In the genomic region with DNA sequence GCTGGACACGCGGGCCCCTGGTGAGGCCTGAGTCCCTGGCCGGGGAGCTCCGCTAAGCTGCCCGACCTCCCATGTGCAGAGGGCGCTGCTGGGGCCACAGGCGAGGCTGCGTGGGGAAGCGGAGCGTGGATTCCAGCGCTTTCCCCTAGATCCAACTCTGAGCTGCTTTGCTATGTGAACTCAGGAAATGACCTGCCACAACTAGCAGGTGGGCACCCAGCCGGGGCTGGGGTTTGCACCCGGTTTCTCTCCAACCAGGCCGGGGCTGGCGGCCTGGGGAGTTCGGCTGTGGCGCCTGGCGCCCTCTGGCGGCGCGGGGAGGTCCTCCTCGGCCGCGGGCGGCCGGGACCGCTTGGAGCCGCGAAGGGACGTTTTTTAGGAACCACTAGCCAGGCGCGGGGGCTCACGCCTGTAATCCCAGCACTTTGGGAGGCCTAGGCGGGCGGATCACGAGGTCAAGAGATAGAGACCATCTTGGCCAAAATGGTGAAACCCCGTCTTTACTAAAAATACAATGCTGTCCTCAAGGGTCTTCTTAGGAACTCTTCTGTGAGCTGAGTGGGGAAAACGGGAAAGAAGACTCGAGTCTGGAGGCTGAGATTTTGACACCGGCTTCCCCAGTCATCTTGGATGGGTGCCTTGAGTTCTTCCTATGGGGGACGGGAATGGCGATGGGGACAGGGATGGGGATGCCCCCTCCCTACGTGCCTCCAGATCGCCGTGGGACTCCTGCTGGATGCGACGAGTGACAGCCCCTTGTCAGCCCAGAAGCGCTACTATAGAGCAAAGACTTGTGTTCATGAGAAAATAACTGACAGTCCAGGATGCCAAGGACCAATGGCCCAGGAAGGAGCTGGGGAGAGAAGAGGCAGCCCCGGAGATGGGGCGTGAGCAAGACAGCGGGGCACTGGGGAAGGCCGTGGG, we compare ENCODE assay signal across 10 cellular contexts. TPM values are rescaled to one million over a fixed set of nuclear protein-coding genes. Genes with fewer than 3 reads are reported as not detected.
DNase-seq lines count a peak whose midpoint lies in the region; ATAC-seq and TF ChIP-seq lines count a peak whose summit lies in the region.
"Had no signal": no experiment of that assay in that cellular context is flagged by ENCODE, and none has a peak within 500 bp of the region (broad histone marks: within the 10 kb centered on the region; RNA-seq: fewer than 3 reads in every experiment).

No MANE protein-coding gene starts in this region.

- H3K4me2 ChIP-seq in SK-N-SH (no peak overlapping the region), KMS-11 (no peak overlapping the region)
- H3K4me2 ChIP-seq: BLaER1 had no signal

- H3K36me3 ChIP-seq in SK-N-SH (replicated peaks in 1 of 2; ENCODE audit: control insufficient read depth in 1 of 2, insufficient read depth in 2 of 2, low read length in 1 of 2) (peaks cover 0 to 4% of the 10 kb centered on the region in 2 experiments), KMS-11 (ENCODE audit: insufficient read depth) (no peaks in the 10 kb centered on the region), upper lobe of right lung (peaks cover 9% of the 10 kb centered on the region)

- H3K27ac Mint-ChIP-seq in activated T-helper 1 cell treated with anti-CD3 and anti-CD28 coated beads, Interleukin-12 subunit alpha, Interleukin-12 subunit beta, Interleukin-2, Interleukin-4 antibody, amounts not matched to agents 30 ng/mL and 10 ng/mL and 1 ng/mL, durations not matched to agents 14 hours and 24 hours and 36 hours = no peak overlapping the region

- no peak overlapping the region for H3K9ac ChIP-seq in SK-N-SH
- no peak overlapping the region for H3K9ac ChIP-seq in KMS-11
- H3K9ac ChIP-seq: BLaER1 had no signal

- DNase-seq in SK-N-SH (peak; percentile 0), globus pallidus (ENCODE audit: low spot score) (peak; percentile 65), pons (ENCODE audit: low spot score) (peak; percentile 52), upper lobe of right lung (peak; percentile 88), NCI-H774 (lab: John Stamatoyannopoulos, UW) (no peak)
- peak; percentile 59 for DNase-seq in activated T-helper 1 cell treated with anti-CD3 and anti-CD28 coated beads, Interleukin-12 subunit alpha, Interleukin-12 subunit beta, Interleukin-2, Interleukin-4 antibody, amounts not matched to agents 30 ng/mL and 10 ng/mL and 1 ng/mL, durations not matched to agents 14 hours and 24 hours and 36 hours (ENCODE audit: low spot score)

- H3K4me3 ChIP-seq in SK-N-SH (ENCODE audit: low read depth in 2 of 2, low read length in 1 of 2) = no peak overlapping the region
- H3K4me3 ChIP-seq in KMS-11 (IDR thresholded peaks at IDR 0.05; ENCODE audit: insufficient read depth, low read depth, low read length) = no peak overlapping the region
- no peak overlapping the region for H3K4me3 ChIP-seq in upper lobe of right lung
- H3K4me3 ChIP-seq: BLaER1 had no signal

- H2AFZ ChIP-seq in SK-N-SH (ENCODE audit: low read depth) = no peak overlapping the region
- H2AFZ ChIP-seq in KMS-11 (ENCODE audit: low read depth) = no peak overlapping the region

- POLR2A ChIA-PET in SK-N-SH (lab: Yijun Ruan, JAX) = no interaction called here

- H3K36me3 Mint-ChIP-seq in activated T-helper 1 cell treated with anti-CD3 and anti-CD28 coated beads, Interleukin-12 subunit alpha, Interleukin-12 subunit beta, Interleukin-2, Interleukin-4 antibody, amounts not matched to agents 30 ng/mL and 10 ng/mL and 1 ng/mL, durations not matched to agents 14 hours and 24 hours and 36 hours (ENCODE audit: low read depth) = peaks cover 12% of the 10 kb centered on the region

- no peak overlapping the region for H3K27ac ChIP-seq in SK-N-SH (ENCODE audit: low read depth in 2 of 2, low read length in 1 of 2)
- H3K27ac ChIP-seq in KMS-11 = no peak overlapping the region
- no peak overlapping the region for H3K27ac ChIP-seq in upper lobe of right lung
- H3K27ac ChIP-seq: BLaER1 had no signal

- no peak for ATAC-seq in SK-N-SH treated with all-trans-retinoic acid at 6 μM for 48 hours
- peak; percentile 91 for ATAC-seq in upper lobe of right lung

- peaks cover 0 to 25% of the 10 kb centered on the region in 2 experiments; a peak in 2 of 4 replicates for H3K4me1 ChIP-seq in SK-N-SH (ENCODE audit: control insufficient read depth in 1 of 2, insufficient read depth in 2 of 2, low read depth in 1 of 2, low read length in 1 of 2)
- H3K4me1 ChIP-seq in KMS-11 (ENCODE audit: low read depth, poor library complexity, severe bottlenecking) = no peaks in the 10 kb centered on the region
- H3K4me1 ChIP-seq in upper lobe of right lung = no peaks in the 10 kb centered on the region

- H4K20me1 ChIP-seq in SK-N-SH (ENCODE audit: insufficient read depth) = no peaks in the 10 kb centered on the region
- H4K20me1 ChIP-seq in KMS-11 (ENCODE audit: insufficient read depth) = no peaks in the 10 kb centered on the region

- H3K9me3 ChIP-seq in SK-N-SH (no peaks in the 10 kb centered on the region), upper lobe of right lung (no peaks in the 10 kb centered on the region)
- H3K9me3 ChIP-seq: BLaER1 had no signal

- TF ChIP-seq EP300 in SK-N-SH (IDR thresholded peaks at IDR 0.05; ENCODE audit: borderline replicate concordance in 1 of 2, low read depth in 1 of 2, low read length in 1 of 2) = no peak

- H3K4me1 Mint-ChIP-seq in activated T-helper 1 cell treated with anti-CD3 and anti-CD28 coated beads, Interleukin-12 subunit alpha, Interleukin-12 subunit beta, Interleukin-2, Interleukin-4 antibody, amounts not matched to agents 30 ng/mL and 10 ng/mL and 1 ng/mL, durations not matched to agents 14 hours and 24 hours and 36 hours (ENCODE audit: low read depth) = peaks cover 16% of the 10 kb centered on the region

- CTCF ChIA-PET in SK-N-SH (lab: Yijun Ruan, JAX) = interaction anchor here (1.1 kb wide), 1 partner anchor 437 kb away, joined by 3 read pairs; no protein-coding TSS in a partner anchor

- peaks cover 2% of the 10 kb centered on the region for H3K27me3 Mint-ChIP-seq in activated T-helper 1 cell treated with anti-CD3 and anti-CD28 coated beads, Interleukin-12 subunit alpha, Interleukin-12 subunit beta, Interleukin-2, Interleukin-4 antibody, amounts not matched to agents 30 ng/mL and 10 ng/mL and 1 ng/mL, durations not matched to agents 14 hours and 24 hours and 36 hours (ENCODE audit: insufficient read depth)

- H3K4me3 Mint-ChIP-seq in activated T-helper 1 cell treated with anti-CD3 and anti-CD28 coated beads, Interleukin-12 subunit alpha, Interleukin-12 subunit beta, Interleukin-2, Interleukin-4 antibody, amounts not matched to agents 30 ng/mL and 10 ng/mL and 1 ng/mL, durations not matched to agents 14 hours and 24 hours and 36 hours = no peak overlapping the region

- no peak for TF ChIP-seq RAD21 in SK-N-SH (IDR thresholded peaks at IDR 0.05; ENCODE audit: low read length)

- no peaks in the 10 kb centered on the region for H3K9me3 Mint-ChIP-seq in activated T-helper 1 cell treated with anti-CD3 and anti-CD28 coated beads, Interleukin-12 subunit alpha, Interleukin-12 subunit beta, Interleukin-2, Interleukin-4 antibody, amounts not matched to agents 30 ng/mL and 10 ng/mL and 1 ng/mL, durations not matched to agents 14 hours and 24 hours and 36 hours

- no peaks in the 10 kb centered on the region for H3K27me3 ChIP-seq in SK-N-SH (ENCODE audit: insufficient read depth)
- no peaks in the 10 kb centered on the region for H3K27me3 ChIP-seq in KMS-11 (ENCODE audit: insufficient read depth, low read depth)
- H3K27me3 ChIP-seq in upper lobe of right lung = no peaks in the 10 kb centered on the region
- H3K27me3 ChIP-seq: BLaER1 had no signal

- WGBS in SK-N-SH (ENCODE audit: low lambda C conversion rate) = 92% methylated on average over 38 of the region's 52 CpGs

- H3K79me2 ChIP-seq in SK-N-SH (ENCODE audit: insufficient read depth) (no peaks in the 10 kb centered on the region), KMS-11 (ENCODE audit: insufficient read depth, low read depth) (no peaks in the 10 kb centered on the region)

- intact Hi-C loops in activated T-helper 1 cell treated with anti-CD3 and anti-CD28 coated beads, Interleukin-12 subunit alpha, Interleukin-12 subunit beta, Interleukin-2, Interleukin-4 antibody, amounts not matched to agents 30 ng/mL and 10 ng/mL and 1 ng/mL, durations not matched to agents 14 hours and 24 hours and 36 hours (cut with micrococcal nuclease) = loop anchor here (1.0 to 5.0 kb wide), 7 partner anchors 13 to 436 kb away; partner anchors contain the start of genes PYCR2 and SRP9
- intact Hi-C loops in upper lobe of right lung (cut with DNase I) = loop anchor here (5.0 kb wide), 1 partner anchor 434 kb away; no protein-coding TSS in a partner anchor

- TF ChIP-seq CTCF in SK-N-SH (IDR thresholded peaks at IDR 0.05) = no peak
- TF ChIP-seq CTCF in KMS-11 (conservative IDR thresholded peaks at IDR 0.05; ENCODE audit: low read depth, low read length) = peak; percentile 72
- TF ChIP-seq CTCF in upper lobe of right lung (IDR thresholded peaks at IDR 0.05) = peak; percentile 96

- no peaks in the 10 kb centered on the region for H3K9me2 ChIP-seq in SK-N-SH

- H3F3A ChIP-seq in SK-N-SH (replicated peaks; ENCODE audit: insufficient read depth) = no peaks in the 10 kb centered on the region

RNA-seq across cellular contexts. Expression of gene PYCR2, which starts 12.6 kb away (rescaled TPM):
- polyA plus RNA-seq in SK-N-SH (2012; rRNA removed) = 95.3 and 124 TPM in 2 replicates
- 49.6 and 70.6 TPM in 2 replicates for polyA plus RNA-seq in SK-N-SH (2012; cell fraction: cytosol; rRNA removed)
- 175 and 177 TPM in 2 replicates for polyA plus RNA-seq in SK-N-SH (2012; cell fraction: nucleus; rRNA removed)
- total RNA-seq in activated T-helper 1 cell treated with anti-CD3 and anti-CD28 coated beads, Interleukin-12 subunit alpha, Interleukin-12 subunit beta, Interleukin-2, Interleukin-4 antibody, amounts not matched to agents 30 ng/mL and 10 ng/mL and 1 ng/mL, durations not matched to agents 14 hours and 24 hours and 36 hours = 137 and 145 TPM in 2 replicates
- 61.6 TPM for total RNA-seq in upper lobe of right lung

RNA-seq across cellular contexts. Expression of gene LEFTY1, which starts 22.5 kb away (rescaled TPM):
- 0.05 and 0.07 TPM in 2 replicates for polyA plus RNA-seq in SK-N-SH (2012; rRNA removed)
- polyA plus RNA-seq in SK-N-SH (2012; cell fraction: cytosol; rRNA removed) = 0.04 and 0.05 TPM in 2 replicates
- 0.33 and 0.50 TPM in 2 replicates for polyA plus RNA-seq in SK-N-SH (2012; cell fraction: nucleus; rRNA removed)
- total RNA-seq in activated T-helper 1 cell treated with anti-CD3 and anti-CD28 coated beads, Interleukin-12 subunit alpha, Interleukin-12 subunit beta, Interleukin-2, Interleukin-4 antibody, amounts not matched to agents 30 ng/mL and 10 ng/mL and 1 ng/mL, durations not matched to agents 14 hours and 24 hours and 36 hours = 0.12 TPM in 1 of 2 replicates, not detected in the other
- 0.35 TPM for total RNA-seq in upper lobe of right lung

RNA-seq across cellular contexts. Expression of gene TMEM63A, which starts 29.3 kb away (rescaled TPM):
- polyA plus RNA-seq in SK-N-SH (2012; rRNA removed) = 13.5 and 18.5 TPM in 2 replicates
- 3.2 and 5.1 TPM in 2 replicates for polyA plus RNA-seq in SK-N-SH (2012; cell fraction: cytosol; rRNA removed)
- 83.1 and 85.6 TPM in 2 replicates for polyA plus RNA-seq in SK-N-SH (2012; cell fraction: nucleus; rRNA removed)
- total RNA-seq in activated T-helper 1 cell treated with anti-CD3 and anti-CD28 coated beads, Interleukin-12 subunit alpha, Interleukin-12 subunit beta, Interleukin-2, Interleukin-4 antibody, amounts not matched to agents 30 ng/mL and 10 ng/mL and 1 ng/mL, durations not matched to agents 14 hours and 24 hours and 36 hours = 20.4 and 23.4 TPM in 2 replicates
- total RNA-seq in upper lobe of right lung = 119 TPM

RNA-seq across cellular contexts. Expression of gene LEFTY2, which starts 29.6 kb away (rescaled TPM):
- polyA plus RNA-seq in SK-N-SH (2012; rRNA removed) = not detected in 2 replicates
- 0.01 TPM in 1 of 2 replicates, not detected in the other for polyA plus RNA-seq in SK-N-SH (2012; cell fraction: cytosol; rRNA removed)
- not detected in 2 replicates for polyA plus RNA-seq in SK-N-SH (2012; cell fraction: nucleus; rRNA removed)
- not detected in 2 replicates for total RNA-seq in activated T-helper 1 cell treated with anti-CD3 and anti-CD28 coated beads, Interleukin-12 subunit alpha, Interleukin-12 subunit beta, Interleukin-2, Interleukin-4 antibody, amounts not matched to agents 30 ng/mL and 10 ng/mL and 1 ng/mL, durations not matched to agents 14 hours and 24 hours and 36 hours
- 2.2 TPM for total RNA-seq in upper lobe of right lung
- polyA plus RNA-seq: esophagus had no signal
